1 cellular context compared by ENCODE assay signal in genomic region chr2:68252407-68253210, GRCh38.
TF ChIP-seq lines count a peak whose summit lies in the region.

Gene PPP3R1 (minus strand): TSS chr2:68252532. CDS start chr2:68252127, 405 bp downstream.

TF ChIP-seq in HepG2, 621 proteins besides CTCF, POLR2A, EP300 and RAD21 (continued from another document and continues in another):
- peak; percentile 89 for TF ChIP-seq ZNF574 (CRISPR knock-in tag; IDR thresholded peaks at IDR 0.05)
- TF ChIP-seq ZNF709 (CRISPR knock-in tag; IDR thresholded peaks at IDR 0.05): peak; percentile 64; the same call in 1 of the 2 replicates
- peak; percentile 88 for TF ChIP-seq ZSCAN31 (CRISPR knock-in tag; IDR thresholded peaks at IDR 0.05; ENCODE audit: low read depth)
- 0 out of 2 replicates have a peak, but pooled peaks have one; percentile 23 for TF ChIP-seq ZBTB7B (CRISPR knock-in tag; IDR thresholded peaks at IDR 0.05)
- TF ChIP-seq ZBTB37 (CRISPR knock-in tag; IDR thresholded peaks at IDR 0.05): no peak
- TF ChIP-seq ELF4 (CRISPR knock-in tag; IDR thresholded peaks at IDR 0.05; ENCODE audit: borderline replicate concordance): peak; percentile 92
- TF ChIP-seq KLF13 (CRISPR knock-in tag; IDR thresholded peaks at IDR 0.05): no peak
- TF ChIP-seq ZNF781 (CRISPR knock-in tag; IDR thresholded peaks at IDR 0.05; ENCODE audit: borderline replicate concordance, not compliant biosample characterization): peak; percentile 78
- TF ChIP-seq NR2F6 (IDR thresholded peaks at IDR 0.05): no peak
- TF ChIP-seq NR2F6 (CRISPR knock-in tag; IDR thresholded peaks at IDR 0.05): peak; percentile 52; the same call in 1 of the 2 replicates
- TF ChIP-seq ARID5B (CRISPR knock-in tag; IDR thresholded peaks at IDR 0.05): peak; percentile 70; the same call in 1 of the 2 replicates
- no peak for TF ChIP-seq RBM22 (optimal IDR thresholded peaks at IDR 0.05; ENCODE audit: low read length)
- no peak for TF ChIP-seq HMG20B (CRISPR knock-in tag; conservative IDR thresholded peaks at IDR 0.05)
- TF ChIP-seq HMGXB4 (CRISPR knock-in tag; IDR thresholded peaks at IDR 0.05; ENCODE audit: borderline replicate concordance in 1 of 2, low read depth in 1 of 2): peak; percentile 53 to 78; a peak in 3 of 4 replicates
- peak; percentile 70 for TF ChIP-seq PITX1 (CRISPR knock-in tag; IDR thresholded peaks at IDR 0.05)
- TF ChIP-seq ZNF407 (CRISPR knock-in tag; IDR thresholded peaks at IDR 0.05; ENCODE audit: not compliant biosample characterization): peak; percentile 93
- TF ChIP-seq ZNF547 (CRISPR knock-in tag; IDR thresholded peaks at IDR 0.05): peak; percentile 64; the same call in 1 of the 2 replicates
- TF ChIP-seq ZNF850 (CRISPR knock-in tag; conservative IDR thresholded peaks at IDR 0.05): peak; percentile 94; the same call in 1 of the 2 replicates
- peak; percentile 45; the same call in 1 of the 2 replicates for TF ChIP-seq GATAD2A (CRISPR knock-in tag; IDR thresholded peaks at IDR 0.05)
- peak; percentile 75 for TF ChIP-seq ZNF431 (CRISPR knock-in tag; IDR thresholded peaks at IDR 0.05; ENCODE audit: borderline replicate concordance, low read depth)
- TF ChIP-seq SOX6 (IDR thresholded peaks at IDR 0.05): no peak
- peak; percentile 76 for TF ChIP-seq SOX6 (CRISPR knock-in tag; IDR thresholded peaks at IDR 0.05)
- peak; percentile 87 for TF ChIP-seq SP5 (CRISPR knock-in tag; IDR thresholded peaks at IDR 0.05; ENCODE audit: borderline replicate concordance, low read depth)
- peak; percentile 96 for TF ChIP-seq ZNF589 (CRISPR knock-in tag; conservative IDR thresholded peaks at IDR 0.05)
- TF ChIP-seq TSC22D2 (CRISPR knock-in tag; IDR thresholded peaks at IDR 0.05; ENCODE audit: borderline replicate concordance): peak; percentile 41; the same call in 1 of the 2 replicates
- no peak for TF ChIP-seq ZNF496 (CRISPR knock-in tag; IDR thresholded peaks at IDR 0.05; ENCODE audit: insufficient replicate concordance)
- TF ChIP-seq TBX3 (IDR thresholded peaks at IDR 0.05; ENCODE audit: borderline replicate concordance): peak; percentile 27; the same call in 1 of the 2 replicates
- TF ChIP-seq ZNF501 (CRISPR knock-in tag; IDR thresholded peaks at IDR 0.05): peak; percentile 86
- peak; percentile 55; the same call in 1 of the 2 replicates for TF ChIP-seq CAMTA2 (CRISPR knock-in tag; IDR thresholded peaks at IDR 0.05; ENCODE audit: borderline replicate concordance)
- TF ChIP-seq CHD2 (IDR thresholded peaks at IDR 0.05; ENCODE audit: low read depth, low read length): peak; percentile 69; the same call in 1 of the 2 replicates
- peak; percentile 85 for TF ChIP-seq ZNF616 (CRISPR knock-in tag; IDR thresholded peaks at IDR 0.05; ENCODE audit: low read depth)
- TF ChIP-seq ZNF570 (CRISPR knock-in tag; IDR thresholded peaks at IDR 0.05; ENCODE audit: borderline replicate concordance): no peak
- peak; percentile 13; the same call in 1 of the 2 replicates for TF ChIP-seq HNF4G (IDR thresholded peaks at IDR 0.05; ENCODE audit: borderline replicate concordance, low read depth, low read length)
- peak; percentile 50; the same call in 1 of the 2 replicates for TF ChIP-seq HNF4G (CRISPR knock-in tag; IDR thresholded peaks at IDR 0.05; ENCODE audit: borderline replicate concordance, low read depth)
- peak; percentile 93 for TF ChIP-seq KDM2A (CRISPR knock-in tag; IDR thresholded peaks at IDR 0.05; ENCODE audit: borderline replicate concordance, low read depth)
- peak; percentile 92; the same call in 1 of the 2 replicates for TF ChIP-seq ZNF235 (CRISPR knock-in tag; IDR thresholded peaks at IDR 0.05; ENCODE audit: borderline replicate concordance)
- 0 out of 2 replicates have a peak, but pooled peaks have one; percentile 29 for TF ChIP-seq E2F2 (CRISPR knock-in tag; IDR thresholded peaks at IDR 0.05; ENCODE audit: borderline replicate concordance)
- no peak; the same call in 1 of the 2 replicates for TF ChIP-seq ZNF704 (CRISPR knock-in tag; IDR thresholded peaks at IDR 0.05; ENCODE audit: borderline replicate concordance)
- peak; percentile 48; the same call in 1 of the 2 replicates for TF ChIP-seq WIZ (CRISPR knock-in tag; IDR thresholded peaks at IDR 0.05)
- no peak for TF ChIP-seq RARG (CRISPR knock-in tag; IDR thresholded peaks at IDR 0.05; ENCODE audit: low read depth)
- TF ChIP-seq ZBTB7A (CRISPR knock-in tag; IDR thresholded peaks at IDR 0.05): peak; percentile 77
